21 cellular contexts compared by ENCODE assay signal in the genomic region with DNA sequence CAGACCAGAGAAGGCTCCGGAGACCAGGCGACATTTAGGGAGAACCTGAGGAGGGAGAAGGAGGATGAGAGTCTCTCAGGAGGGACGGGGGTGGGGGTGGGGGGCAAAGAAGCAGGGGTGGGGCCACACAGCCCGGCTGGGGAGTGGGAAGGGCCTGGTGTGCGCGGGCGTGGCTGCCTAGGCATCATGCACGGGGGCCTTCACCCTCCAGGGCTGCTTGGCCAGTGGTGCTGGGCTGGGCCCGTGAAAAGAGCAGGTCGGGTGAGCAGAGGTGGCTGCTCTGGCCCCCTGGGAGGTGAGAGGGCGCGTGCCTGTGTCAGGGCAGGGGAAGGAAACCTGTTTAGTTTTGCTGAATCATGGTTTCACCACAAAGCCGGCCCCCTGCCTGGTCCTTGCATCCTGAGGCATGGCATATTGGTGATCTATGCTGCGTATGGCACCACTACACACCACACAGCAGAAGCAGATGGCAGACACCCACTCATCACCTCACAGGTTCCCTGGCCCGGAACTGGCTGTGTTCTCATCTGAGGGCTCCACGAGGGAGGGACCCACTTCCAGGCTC.
"Had no signal": no experiment of that assay in that cellular context is flagged by ENCODE, and none has a peak within 500 bp of the region (broad histone marks: within the 10 kb centered on the region; RNA-seq: fewer than 3 reads in every experiment).

No MANE protein-coding gene starts in this region.

- FAIRE-seq: endometrium, urothelium cell line had no signal

- H3K27me3 ChIP-seq: body of pancreas, cardiac muscle cell, ovary, right atrium auricular region had no signal

- H3K27ac ChIP-seq: body of pancreas, cardiac muscle cell, heart left ventricle, neutrophil, ovary, prostate gland, right atrium auricular region, transverse colon, WERI-Rb-1 had no signal

- ATAC-seq: activated T-cell treated with anti-CD3 and anti-CD28 coated beads, Interleukin-2, amount 50 U/mL, for 4 hours; body of pancreas; heart left ventricle; left cardiac atrium; natural killer cell treated with Interleukin-12 subunit alpha and Interleukin-12 subunit beta and Interleukin-15 and Interleukin-18, amount 100 ng/mL, for 72 hours had no signal

- DNase-seq: activated CD4-positive, alpha-beta T cell treated with anti-CD3 and anti-CD28 coated beads, Interleukin-2, amount 50 U/mL, for 1 hour; activated CD4-positive, CD25-positive, alpha-beta regulatory T cell treated with anti-CD3 and anti-CD28 coated beads, Interleukin-2, amount 50 U/mL, for 72 hours; activated CD8-positive, alpha-beta memory T cell treated with anti-CD3 and anti-CD28 coated beads for 24 hours; activated CD8-positive, alpha-beta memory T cell treated with anti-CD3 and anti-CD28 coated beads, Interleukin-2, amount 50 U/mL, for 4 hours; activated T-cell treated with anti-CD3 and anti-CD28 coated beads, Interleukin-2, amount 50 U/mL, for 4 hours; anterior cingulate cortex; body of pancreas; heart left ventricle; islet precursor cell; left cardiac atrium; ovary; stimulated activated CD4-positive, alpha-beta T cell treated with anti-CD3 and anti-CD28 coated beads, Interleukin-1b, Interleukin-23, amount 100 ng/mL, for 48 hours; transverse colon; WERI-Rb-1 had no signal

- H3K4me3 ChIP-seq: body of pancreas, cardiac muscle cell, heart left ventricle, ovary, prostate gland, right atrium auricular region, transverse colon had no signal

- H3K4me1 ChIP-seq: body of pancreas, heart left ventricle, prostate gland, right atrium auricular region, transverse colon had no signal

- H3K36me3 ChIP-seq: cardiac muscle cell, heart left ventricle, neutrophil, ovary, prostate gland, right atrium auricular region, transverse colon, WERI-Rb-1 had no signal

- H3K9me3 ChIP-seq: body of pancreas, heart left ventricle, neutrophil, ovary, prostate gland, right atrium auricular region, transverse colon had no signal
